Comparison of ENCODE assay signal across 12 cellular contexts in the genomic region with DNA sequence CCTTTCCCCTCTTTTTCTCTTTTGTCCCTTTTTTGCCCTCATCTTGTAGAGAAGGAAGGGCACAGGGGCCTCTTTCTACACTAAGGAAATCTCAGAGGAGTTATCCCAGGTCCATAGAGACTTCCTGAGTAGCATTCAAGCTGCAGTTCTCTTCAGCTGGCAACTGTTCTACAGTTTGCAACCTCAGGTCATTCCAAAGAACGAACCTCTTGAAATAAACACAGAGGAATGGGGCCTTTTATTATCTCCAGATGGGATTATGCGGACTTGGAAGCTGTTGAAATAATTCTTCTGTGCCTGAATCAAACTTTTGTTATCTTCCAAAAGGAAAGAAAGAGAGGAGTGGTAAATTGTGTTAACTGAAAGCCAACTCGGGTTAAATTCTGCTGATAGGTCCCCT. TPM values are rescaled to one million over a fixed set of nuclear protein-coding genes. Genes with fewer than 3 reads are reported as not detected.
DNase-seq lines count a peak whose midpoint lies in the region; ATAC-seq and TF ChIP-seq lines count a peak whose summit lies in the region.
"Had no signal": no experiment of that assay in that cellular context is flagged by ENCODE, and none has a peak within 500 bp of the region (broad histone marks: within the 10 kb centered on the region; RNA-seq: fewer than 3 reads in every experiment).

No MANE protein-coding gene starts in this region.

- DNase-seq in fibroblast of lung (ENCODE audit: low read depth in 2 of 2) (peak; percentile 65 to 82), neural crest cell (ENCODE audit: low read depth, low spot score) (no peak), DMS153 (lab: John Stamatoyannopoulos, UW) (no peak), NOMO-1 treated with dmso at 0.1 percent for 144 hours (lab: John Stamatoyannopoulos, UW; ENCODE audit: unreplicated experiment) (no peak), T-helper 17 cell (no peak)
- DNase-seq: C1 segment of cervical spinal cord; cerebellar nuclear complex; NCI-H510A; stimulated activated CD4-positive, alpha-beta T cell treated with anti-CD3 and anti-CD28 coated beads, Interleukin-4, amount 100 ng/mL, for 24 hours had no signal

- H3K27ac Mint-ChIP-seq in neural crest cell (ENCODE audit: unreplicated experiment) (peak overlapping the region; percentile 40), T-helper 17 cell (no peak overlapping the region)

- H2AFZ ChIP-seq in ACC112 (ENCODE audit: low read length, unreplicated experiment), result peak overlapping the region; percentile 77
- H2AFZ ChIP-seq in OCI-LY3 (ENCODE audit: low read depth, low read length), result 0 out of 2 replicates have a peak overlapping the region, but pooled peaks have one; percentile 25
- no peak overlapping the region for H2AFZ ChIP-seq in fibroblast of lung (ENCODE audit: low read length)

- H3K9me3 Mint-ChIP-seq in neural crest cell, result peaks cover 3% of the 10 kb centered on the region

- peak overlapping the region; percentile 70 for H3K4me3 ChIP-seq in ACC112 (ENCODE audit: low read depth, low read length)
- H3K4me3 ChIP-seq in OCI-LY3 (ENCODE audit: low read length), result peak overlapping the region; percentile 34; the same call in 1 of the 2 replicates
- peak overlapping the region in 3 of 4 experiments; percentile 20 to 42 (median 31) for H3K4me3 ChIP-seq in fibroblast of lung (replicated peaks in 1 of 4; ENCODE audit: control extremely low read depth in 1 of 4, insufficient read depth in 1 of 4, low read depth in 3 of 4, low read length in 4 of 4)

- H3K4me1 Mint-ChIP-seq in neural crest cell (peaks cover 17% of the 10 kb centered on the region), T-helper 17 cell (peaks cover 3% of the 10 kb centered on the region)

- H3K9ac ChIP-seq in OCI-LY3 (ENCODE audit: low read length) (no peak overlapping the region), fibroblast of lung (ENCODE audit: insufficient read depth, low read length) (no peak overlapping the region)

- H3K27me3 Mint-ChIP-seq in neural crest cell (ENCODE audit: low read depth), result no peaks in the 10 kb centered on the region
- H3K27me3 Mint-ChIP-seq in T-helper 17 cell, result no peaks in the 10 kb centered on the region

- H3K79me2 ChIP-seq in ACC112 (ENCODE audit: control insufficient read depth, insufficient read depth, low read length, unreplicated experiment) (no peaks in the 10 kb centered on the region), OCI-LY3 (ENCODE audit: low read length) (no peaks in the 10 kb centered on the region), fibroblast of lung (ENCODE audit: control insufficient read depth, insufficient read depth, low read length) (no peaks in the 10 kb centered on the region)

- H3K27me3 ChIP-seq in ACC112 (ENCODE audit: insufficient read depth, low read length), result no peaks in the 10 kb centered on the region
- peaks cover 12% of the 10 kb centered on the region for H3K27me3 ChIP-seq in OCI-LY3 (ENCODE audit: low read depth, low read length)
- H3K27me3 ChIP-seq in fibroblast of lung (ENCODE audit: control insufficient read depth, insufficient read depth, low read length), result no peaks in the 10 kb centered on the region

- peaks cover 8% of the 10 kb centered on the region for H3K4me1 ChIP-seq in ACC112 (ENCODE audit: control insufficient read depth, insufficient read depth, low read length, unreplicated experiment)
- peaks cover 7% of the 10 kb centered on the region for H3K4me1 ChIP-seq in OCI-LY3 (ENCODE audit: low read length)
- H3K4me1 ChIP-seq in fibroblast of lung (ENCODE audit: control insufficient read depth, extremely low read depth, insufficient read depth, low read length), result no peaks in the 10 kb centered on the region

- H3K36me3 Mint-ChIP-seq in neural crest cell (ENCODE audit: low read depth), result peaks cover 3% of the 10 kb centered on the region
- H3K36me3 Mint-ChIP-seq in T-helper 17 cell (ENCODE audit: low read depth), result no peaks in the 10 kb centered on the region

- ATAC-seq in HG03280 (IDR thresholded peaks at IDR 0.05; ENCODE audit: unreplicated experiment) (no peak), T-helper 17 cell (no peak)

- H3K4me2 ChIP-seq in OCI-LY3 (ENCODE audit: low read length), result peak overlapping the region; percentile 52
- peak overlapping the region; percentile 60 for H3K4me2 ChIP-seq in fibroblast of lung (ENCODE audit: extremely low read depth, insufficient read depth, low read length)

- H3K9me3 ChIP-seq in OCI-LY3 (ENCODE audit: insufficient read depth, low read length) (no peaks in the 10 kb centered on the region), fibroblast of lung (ENCODE audit: control insufficient read depth, insufficient read depth, low read depth, low read length) (no peaks in the 10 kb centered on the region), T-helper 17 cell (ENCODE audit: control insufficient read depth, low read length, poor library complexity, severe bottlenecking) (no peaks in the 10 kb centered on the region)

- H4K20me1 ChIP-seq in OCI-LY3 (ENCODE audit: insufficient read depth, low read length), result no peaks in the 10 kb centered on the region
- no peaks in the 10 kb centered on the region for H4K20me1 ChIP-seq in fibroblast of lung (ENCODE audit: control insufficient read depth, extremely low read depth, insufficient read depth, low read length)

- H3K36me3 ChIP-seq in ACC112 (ENCODE audit: insufficient read depth, low read length) (no peaks in the 10 kb centered on the region), OCI-LY3 (replicated peaks; ENCODE audit: low read depth, low read length) (no peaks in the 10 kb centered on the region), fibroblast of lung (ENCODE audit: control insufficient read depth, insufficient read depth, low read length) (no peaks in the 10 kb centered on the region)

- no peak overlapping the region for H3K4me3 Mint-ChIP-seq in neural crest cell
- no peak overlapping the region for H3K4me3 Mint-ChIP-seq in T-helper 17 cell

- TF ChIP-seq CTCF in OCI-LY3 (IDR thresholded peaks at IDR 0.05; ENCODE audit: low read depth, low read length), result no peak
- TF ChIP-seq CTCF in fibroblast of lung (conservative IDR thresholded peaks at IDR 0.05 in 1 of 2, IDR thresholded peaks at IDR 0.05 in 1 of 2; ENCODE audit: low read depth in 1 of 2, low read length in 2 of 2), result no peak
- TF ChIP-seq CTCF in neural crest cell (conservative IDR thresholded peaks at IDR 0.05), result no peak

- H3K27ac ChIP-seq in ACC112 (ENCODE audit: low read depth, low read length) (peak overlapping the region; percentile 56), OCI-LY3 (ENCODE audit: low read length) (no peak overlapping the region), fibroblast of lung (ENCODE audit: insufficient read depth, low read length) (peak overlapping the region; percentile 1)

RNA-seq across cellular contexts. Expression of a gene that starts 31.0 kb away (rescaled TPM):
- total RNA-seq in fibroblast of lung (97.1 and 142 TPM in 2 replicates), neural crest cell (32.3 and 34.0 TPM in 2 replicates), T-helper 17 cell (10 to 100 TPM; 58.0 to 65.5 TPM)
- 166 and 178 TPM in 2 replicates for polyA plus RNA-seq in fibroblast of lung
- polyA plus RNA-seq in fibroblast of lung (2012), result 77.8 and 92.7 TPM in 2 replicates
- polyA minus RNA-seq in fibroblast of lung (ENCODE audit: low replicate concordance), result 116 and 126 TPM in 2 replicates

Comparison
In these comparisons a context has a peak if more than half of its experiments do, and no peak if none do; other contexts are left out.
1. DNase-seq: peak in fibroblast of lung (2 of 2); none in neural crest cell (single experiment), DMS153 (single experiment), NOMO-1 treated with dmso at 0.1 percent for 144 hours (single experiment) and T-helper 17 cell (0 of 3).
2. Peak in every context shown above with its lines, with median percentiles within 50 percentile points of each other: H3K4me3 ChIP-seq.